11 cellular contexts compared by ENCODE assay signal in the genomic region with DNA sequence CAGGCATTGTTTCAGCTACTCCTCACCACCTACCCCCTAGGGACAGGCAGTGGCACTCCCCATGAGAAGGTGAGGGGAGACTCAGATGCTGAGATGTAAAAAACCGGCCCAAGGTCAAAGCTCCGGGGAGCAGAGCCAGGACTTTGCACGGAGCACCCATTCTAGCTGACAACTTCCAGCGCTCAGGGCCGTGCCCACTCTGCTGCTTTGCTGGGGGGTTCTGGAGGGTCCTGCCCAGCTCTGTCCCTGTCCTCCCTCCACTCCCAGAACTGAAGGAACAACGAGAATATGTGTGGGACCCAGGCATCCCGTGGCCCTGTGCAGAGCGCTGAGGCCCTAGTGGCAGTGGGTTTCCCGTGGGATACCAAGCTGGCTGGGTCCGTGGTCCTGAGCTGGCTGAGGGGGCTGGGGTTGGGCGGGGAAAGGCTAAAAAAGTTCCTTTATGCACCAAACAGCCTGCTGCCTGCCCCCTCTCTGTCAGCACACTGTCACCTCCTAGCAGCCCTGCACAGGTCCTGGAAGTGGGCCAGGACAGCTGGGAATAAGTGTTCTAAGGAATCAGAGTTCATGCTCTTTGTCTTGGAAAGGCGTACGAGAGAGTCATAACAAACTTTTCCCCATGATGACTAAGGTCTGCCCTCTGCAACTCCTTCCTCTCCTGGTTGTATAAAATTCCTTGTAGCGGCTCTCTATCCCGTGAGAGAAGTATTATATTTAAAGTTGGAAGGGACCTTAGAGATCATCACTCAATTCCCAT. TPM values are rescaled to one million over a fixed set of nuclear protein-coding genes. Genes with fewer than 3 reads are reported as not detected.
DNase-seq lines count a peak whose midpoint lies in the region; ATAC-seq, FAIRE-seq and TF ChIP-seq lines count a peak whose summit lies in the region.
"Had no signal": no experiment of that assay in that cellular context is flagged by ENCODE, and none has a peak within 500 bp of the region (broad histone marks: within the 10 kb centered on the region; RNA-seq: fewer than 3 reads in every experiment).

No MANE protein-coding gene starts in this region.

- H3K9me3 ChIP-seq in small intestine (ENCODE audit: control insufficient read depth, low read depth): no peaks in the 10 kb centered on the region

- H3K27ac ChIP-seq in small intestine (ENCODE audit: low read depth in 1 of 2, low read length in 1 of 2): peak overlapping the region; percentile 59 to 89

- WGBS in small intestine, 3 donors: 9 to 40% (median 35%) methylated on average over 15 of the region's 15 CpGs

- peaks cover 4 to 9% of the 10 kb centered on the region in 2 donors for H3K4me1 ChIP-seq in small intestine (ENCODE audit: control insufficient read depth in 2 of 2, insufficient read depth in 1 of 2, low read depth in 1 of 2, low read length in 1 of 2)

- in situ Hi-C loops in astrocyte of the cerebellum (cut with HindIII; ENCODE audit: low sequenced_read_pairs): no loop called here

- H3K9me3 Mint-ChIP-seq in activated T-helper 1 cell treated with anti-CD3 and anti-CD28 coated beads, Interleukin-12 subunit alpha, Interleukin-12 subunit beta, Interleukin-2, Interleukin-4 antibody, amounts not matched to agents 30 ng/mL and 10 ng/mL and 1 ng/mL, durations not matched to agents 14 hours and 24 hours and 36 hours: no peaks in the 10 kb centered on the region
- H3K9me3 Mint-ChIP-seq: T-helper 1 cell treated with Interleukin-12 subunit alpha and Interleukin-12 subunit beta and Interleukin-4 antibody, amounts not matched to agents 30 μg/mL and 1 μg/mL, for 36 hours had no signal

- peaks cover 2% of the 10 kb centered on the region for H3K27me3 Mint-ChIP-seq in activated T-helper 1 cell treated with anti-CD3 and anti-CD28 coated beads, Interleukin-12 subunit alpha, Interleukin-12 subunit beta, Interleukin-2, Interleukin-4 antibody, amounts not matched to agents 30 ng/mL and 10 ng/mL and 1 ng/mL, durations not matched to agents 14 hours and 24 hours and 36 hours (ENCODE audit: insufficient read depth)

- no peaks in the 10 kb centered on the region for H3K36me3 Mint-ChIP-seq in activated T-helper 1 cell treated with anti-CD3 and anti-CD28 coated beads, Interleukin-12 subunit alpha, Interleukin-12 subunit beta, Interleukin-2, Interleukin-4 antibody, amounts not matched to agents 30 ng/mL and 10 ng/mL and 1 ng/mL, durations not matched to agents 14 hours and 24 hours and 36 hours (ENCODE audit: low read depth)

- no peak for FAIRE-seq in small intestine (lab: Jason Lieb, UNC)
- FAIRE-seq: endometrium had no signal

- H3K27me3 ChIP-seq in small intestine (ENCODE audit: control insufficient read depth in 2 of 2, insufficient read depth in 2 of 2, low read length in 2 of 2): no peaks in the 10 kb centered on the region

- intact Hi-C loops in activated T-helper 1 cell treated with anti-CD3 and anti-CD28 coated beads, Interleukin-12 subunit alpha, Interleukin-12 subunit beta, Interleukin-2, Interleukin-4 antibody, amounts not matched to agents 30 ng/mL and 10 ng/mL and 1 ng/mL, durations not matched to agents 14 hours and 24 hours and 36 hours (cut with micrococcal nuclease): no loop called here

- no peaks in the 10 kb centered on the region for H3K36me3 ChIP-seq in small intestine (ENCODE audit: control insufficient read depth in 2 of 2, insufficient read depth in 2 of 2, low read length in 2 of 2)

- H3K4me3 Mint-ChIP-seq in activated T-helper 1 cell treated with anti-CD3 and anti-CD28 coated beads, Interleukin-12 subunit alpha, Interleukin-12 subunit beta, Interleukin-2, Interleukin-4 antibody, amounts not matched to agents 30 ng/mL and 10 ng/mL and 1 ng/mL, durations not matched to agents 14 hours and 24 hours and 36 hours: no peak overlapping the region
- H3K4me3 Mint-ChIP-seq: T-helper 1 cell treated with Interleukin-12 subunit alpha and Interleukin-12 subunit beta and Interleukin-4 antibody, amounts not matched to agents 30 μg/mL and 1 μg/mL, for 36 hours had no signal

- DNase-seq in HFF-Myc (ENCODE audit: extremely low read depth, low read depth): peak; percentile 48
- peak; percentile 31 for DNase-seq in astrocyte of the cerebellum (ENCODE audit: low read depth)
- DNase-seq in hepatic stellate cell (ENCODE audit: low spot score): peak; percentile 87
- DNase-seq in small intestine: peak; percentile 97
- DNase-seq in activated T-helper 1 cell treated with anti-CD3 and anti-CD28 coated beads, Interleukin-12 subunit alpha, Interleukin-12 subunit beta, Interleukin-2, Interleukin-4 antibody, amounts not matched to agents 30 ng/mL and 10 ng/mL and 1 ng/mL, durations not matched to agents 14 hours and 24 hours and 36 hours (ENCODE audit: low spot score): no peak
- no peak for DNase-seq in NAMALWA (ENCODE audit: low spot score)
- DNase-seq in HUDEP-2 (lab: John Stamatoyannopoulos, UW; ENCODE audit: unreplicated experiment in 76 of 76): no peak
- DNase-seq: NCI-H2107 had no signal

- no peaks in the 10 kb centered on the region for H3K4me1 Mint-ChIP-seq in activated T-helper 1 cell treated with anti-CD3 and anti-CD28 coated beads, Interleukin-12 subunit alpha, Interleukin-12 subunit beta, Interleukin-2, Interleukin-4 antibody, amounts not matched to agents 30 ng/mL and 10 ng/mL and 1 ng/mL, durations not matched to agents 14 hours and 24 hours and 36 hours (ENCODE audit: low read depth)

- no peak for ATAC-seq in GM18517 (IDR thresholded peaks at IDR 0.05; ENCODE audit: unreplicated experiment)

- H3K27ac Mint-ChIP-seq in activated T-helper 1 cell treated with anti-CD3 and anti-CD28 coated beads, Interleukin-12 subunit alpha, Interleukin-12 subunit beta, Interleukin-2, Interleukin-4 antibody, amounts not matched to agents 30 ng/mL and 10 ng/mL and 1 ng/mL, durations not matched to agents 14 hours and 24 hours and 36 hours: no peak overlapping the region

- H3K4me3 ChIP-seq in HFF-Myc (replicated peaks; ENCODE audit: low read depth, low read length): no peak overlapping the region
- H3K4me3 ChIP-seq in astrocyte of the cerebellum (ENCODE audit: low read depth, low read length): no peak overlapping the region
- peak overlapping the region in 1 of 2 donors; percentile 53 for H3K4me3 ChIP-seq in small intestine (ENCODE audit: low read depth in 1 of 2, low read length in 2 of 2)

- TF ChIP-seq CTCF in HFF-Myc (IDR thresholded peaks at IDR 0.05; ENCODE audit: low read depth, low read length, missing control alignments): no peak
- TF ChIP-seq CTCF in astrocyte of the cerebellum (IDR thresholded peaks at IDR 0.05; ENCODE audit: low read depth, low read length, missing control alignments): no peak

RNA-seq across cellular contexts. Expression of gene MS4A10, which starts 1.9 kb away (rescaled TPM):
- 10 to 100 TPM in 2 of 3 donors, 1 to 10 TPM in 1; 9.5 to 61.9 (median 53.2) TPM for polyA plus RNA-seq in small intestine
- total RNA-seq in activated T-helper 1 cell treated with anti-CD3 and anti-CD28 coated beads, Interleukin-12 subunit alpha, Interleukin-12 subunit beta, Interleukin-2, Interleukin-4 antibody, amounts not matched to agents 30 ng/mL and 10 ng/mL and 1 ng/mL, durations not matched to agents 14 hours and 24 hours and 36 hours: not detected in 2 replicates

RNA-seq across cellular contexts. Expression of gene MS4A15, which starts 30.3 kb away (rescaled TPM):
- polyA plus RNA-seq in small intestine: 1 to 10 TPM in 2 of 3 donors, under 1 TPM in 1; 0.09 to 7.6 (median 5.1) TPM
- total RNA-seq in activated T-helper 1 cell treated with anti-CD3 and anti-CD28 coated beads, Interleukin-12 subunit alpha, Interleukin-12 subunit beta, Interleukin-2, Interleukin-4 antibody, amounts not matched to agents 30 ng/mL and 10 ng/mL and 1 ng/mL, durations not matched to agents 14 hours and 24 hours and 36 hours: not detected in 2 replicates

RNA-seq across cellular contexts. Expression of gene CCDC86, which starts 54.9 kb away (rescaled TPM):
- 10 to 100 TPM; 10.5 to 23.7 (median 10.8) TPM for polyA plus RNA-seq in small intestine
- total RNA-seq in activated T-helper 1 cell treated with anti-CD3 and anti-CD28 coated beads, Interleukin-12 subunit alpha, Interleukin-12 subunit beta, Interleukin-2, Interleukin-4 antibody, amounts not matched to agents 30 ng/mL and 10 ng/mL and 1 ng/mL, durations not matched to agents 14 hours and 24 hours and 36 hours: 88.2 and 92.2 TPM in 2 replicates

Comparison
In these comparisons a context has a peak if more than half of its experiments do, and no peak if none do; other contexts are left out.
1. DNase-seq: peak in HFF-Myc (single experiment), astrocyte of the cerebellum (single experiment), hepatic stellate cell (single experiment) and small intestine (single experiment); none in activated T-helper 1 cell treated with anti-CD3 and anti-CD28 coated beads, Interleukin-12 subunit alpha, Interleukin-12 subunit beta, Interleukin-2, Interleukin-4 antibody, amounts not matched to agents 30 ng/mL and 10 ng/mL and 1 ng/mL, durations not matched to agents 14 hours and 24 hours and 36 hours (single experiment), NAMALWA (single experiment) and HUDEP-2 (0 of 76).